22 cellular contexts compared by ENCODE assay signal in the genomic region with DNA sequence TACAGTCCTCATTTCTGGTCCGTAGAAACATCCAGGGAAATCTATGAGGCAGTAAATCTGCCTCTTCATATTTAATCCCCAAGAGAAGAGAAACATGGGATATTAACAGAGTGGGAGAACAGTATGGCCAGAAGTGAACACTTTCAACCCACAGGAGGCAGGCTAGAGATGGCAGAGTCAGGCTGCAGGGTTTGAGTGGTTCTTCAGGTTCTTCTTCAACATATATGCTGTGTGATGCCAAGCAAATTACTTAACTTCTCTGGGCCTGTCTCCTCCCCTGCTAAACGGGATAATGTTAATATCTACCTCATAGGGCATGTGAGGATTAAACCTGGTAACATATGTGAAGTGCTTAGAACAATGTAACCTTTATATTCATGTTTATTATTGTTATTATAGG.
DNase-seq lines count a peak whose midpoint lies in the region; ATAC-seq and TF ChIP-seq lines count a peak whose summit lies in the region.
"Had no signal": no experiment of that assay in that cellular context is flagged by ENCODE, and none has a peak within 500 bp of the region (broad histone marks: within the 10 kb centered on the region; RNA-seq: fewer than 3 reads in every experiment).

No MANE protein-coding gene starts in this region.

- WGBS in endodermal cell (ENCODE audit: insufficient coverage in 1 of 2, insufficient read length in 1 of 2), 2 experiments = 95% methylated on average over 2 of the region's 2 CpGs; no CpG with 5 or more reads in 1 of the 2 experiments

- ATAC-seq in HCT116 (peak; percentile 38; the same call in 1 of the 2 replicates), WTC11 (peak; percentile 73), HG02870 (IDR thresholded peaks at IDR 0.05; ENCODE audit: unreplicated experiment) (no peak)
- ATAC-seq: Panc1, SK-N-SH treated with all-trans-retinoic acid at 6 μM for 48 hours had no signal

- H3K4me3 Mint-ChIP-seq in WTC11 (no peak overlapping the region), endodermal cell (no peak overlapping the region), osteocyte (ENCODE audit: unreplicated experiment) (no peak overlapping the region)

- no peaks in the 10 kb centered on the region for H3K9me2 ChIP-seq in HCT116 (ENCODE audit: insufficient read depth)

- no peak for DNase-seq in HCT116 (ENCODE audit: low read depth, low spot score)
- no peak for DNase-seq in WTC11 (ENCODE audit: low spot score)
- DNase-seq in endodermal cell = no peak
- DNase-seq in osteocyte (ENCODE audit: extremely low spot score, unreplicated experiment) = no peak
- DNase-seq in stimulated activated CD4-positive, alpha-beta T cell treated with anti-CD3 and anti-CD28 coated beads, Interleukin-1b, Interleukin-23, amount 100 ng/mL, for 48 hours = no peak
- no peak for DNase-seq in HAP-1 (ENCODE audit: low spot score in 2 of 2)
- DNase-seq: ACHN; C1 segment of cervical spinal cord; GDM1; H7; MV-4-11; NCI-H1105 treated with DMSO at 0.1 percent for 48 hours; NCI-H1694; NCI-H2081 treated with DMSO at 0.1 percent for 48 hours; NCI-H2227 treated with DMSO at 0.1 percent for 48 hours; NCI-H510A; NCI-H748 treated with DMSO at 0.1 percent for 48 hours; NK-92 treated with Interleukin-12 subunit alpha and Interleukin-12 subunit beta, amount 100 ng/mL, for 24 hours; SIG-M5 had no signal

- no peak overlapping the region for H3K4me2 ChIP-seq in HCT116 (ENCODE audit: low read length)

- TF ChIP-seq CTCF in HCT116 (IDR thresholded peaks at IDR 0.05 in 2 of 3, conservative IDR thresholded peaks at IDR 0.05 in 1 of 3; ENCODE audit: borderline replicate concordance in 1 of 3, insufficient read depth in 1 of 3, low read depth in 2 of 3, low read length in 2 of 3) (0 out of 6 replicates have a peak, but pooled peaks of 1 of the 3 experiments have one; percentile 9), WTC11 (IDR thresholded peaks at IDR 0.05) (no peak), endodermal cell (conservative IDR thresholded peaks at IDR 0.05) (peak; percentile 43), osteocyte (IDR thresholded peaks at IDR 0.05) (peak; percentile 8)

- no peaks in the 10 kb centered on the region for H3K9me3 Mint-ChIP-seq in WTC11
- H3K9me3 Mint-ChIP-seq in endodermal cell = no peaks in the 10 kb centered on the region
- no peaks in the 10 kb centered on the region for H3K9me3 Mint-ChIP-seq in osteocyte (ENCODE audit: unreplicated experiment)

- no peaks in the 10 kb centered on the region for H3K4me1 ChIP-seq in HCT116 (ENCODE audit: control insufficient read depth in 1 of 2, insufficient read depth in 2 of 2, low read length in 2 of 2)
- no peaks in the 10 kb centered on the region for H3K4me1 ChIP-seq in endodermal cell (ENCODE audit: control insufficient read depth, insufficient read depth, low read length)
- H3K4me1 ChIP-seq in HAP-1 = no peaks in the 10 kb centered on the region

- no peak overlapping the region for H2AFZ ChIP-seq in HCT116 (ENCODE audit: low read depth, low read length, poor library complexity, severe bottlenecking)

- in situ Hi-C loops in HAP-1 (cut with MboI; ENCODE audit: low sequenced_read_pairs) = no loop called here

- TF ChIP-seq POLR2A in HCT116 (IDR thresholded peaks at IDR 0.05; ENCODE audit: borderline replicate concordance, extremely low read depth, insufficient read depth, insufficient read length) = no peak

- H3K36me3 ChIP-seq in HCT116 (ENCODE audit: control insufficient read depth in 1 of 2, insufficient read depth in 2 of 2, low read length in 2 of 2) = no peaks in the 10 kb centered on the region
- no peaks in the 10 kb centered on the region for H3K36me3 ChIP-seq in endodermal cell (ENCODE audit: control insufficient read depth, insufficient read depth, low read length)
- no peaks in the 10 kb centered on the region for H3K36me3 ChIP-seq in HAP-1 (replicated peaks)

- H3K27ac ChIP-seq in HCT116 (ENCODE audit: low read depth, low read length) = no peak overlapping the region
- H3K27ac ChIP-seq in endodermal cell (ENCODE audit: low read depth, low read length) = no peak overlapping the region

- H3K4me1 Mint-ChIP-seq in WTC11 = no peaks in the 10 kb centered on the region
- peaks cover 2% of the 10 kb centered on the region for H3K4me1 Mint-ChIP-seq in endodermal cell
- peaks cover 18% of the 10 kb centered on the region for H3K4me1 Mint-ChIP-seq in osteocyte (ENCODE audit: unreplicated experiment)

- no peaks in the 10 kb centered on the region for H3K36me3 Mint-ChIP-seq in WTC11
- no peaks in the 10 kb centered on the region for H3K36me3 Mint-ChIP-seq in endodermal cell (ENCODE audit: low read depth)
- no peaks in the 10 kb centered on the region for H3K36me3 Mint-ChIP-seq in osteocyte (ENCODE audit: unreplicated experiment)

- H3K27ac Mint-ChIP-seq in WTC11 (no peak overlapping the region), endodermal cell (no peak overlapping the region), osteocyte (ENCODE audit: unreplicated experiment) (no peak overlapping the region)

- no TSS peak for BruUV-seq in HCT116 (replicated peaks; lab: Mats Ljungman, UMichigan)

- H3K27me3 ChIP-seq in HCT116 (ENCODE audit: insufficient read depth, low read length) = 0 out of 2 replicates have a peak, but pooled peaks cover 4% of the 10 kb centered on the region
- H3K27me3 ChIP-seq in endodermal cell (ENCODE audit: control insufficient read depth, insufficient read depth, low read length, poor library complexity, severe bottlenecking) = no peaks in the 10 kb centered on the region
- no peaks in the 10 kb centered on the region for H3K27me3 ChIP-seq in HAP-1 (ENCODE audit: low read depth)

- H3K79me2 ChIP-seq in HCT116 (ENCODE audit: insufficient read depth, low read length) = no peaks in the 10 kb centered on the region

- CTCF ChIA-PET in HCT116 (lab: Charles Lee) (no interaction called here), WTC11 (lab: Charles Lee) (interaction anchor here (0.7 kb wide), 1 partner anchor 486 kb away, joined by 3 read pairs; no protein-coding TSS in a partner anchor)

- no peaks in the 10 kb centered on the region for H3K9me3 ChIP-seq in HCT116 (ENCODE audit: control insufficient read depth in 1 of 2, insufficient read depth in 1 of 2, low read depth in 1 of 2, low read length in 2 of 2)
- H3K9me3 ChIP-seq in endodermal cell (ENCODE audit: control insufficient read depth, low read length) = no peaks in the 10 kb centered on the region
- no peaks in the 10 kb centered on the region for H3K9me3 ChIP-seq in HAP-1

- H4K20me1 ChIP-seq in HCT116 (ENCODE audit: insufficient read depth) = no peaks in the 10 kb centered on the region

- H3K4me3 ChIP-seq in HCT116 (replicated peaks in 1 of 2; ENCODE audit: low read depth in 1 of 2, low read length in 2 of 2) (no peak overlapping the region), endodermal cell (ENCODE audit: low read length) (no peak overlapping the region), HAP-1 (no peak overlapping the region)

- TF ChIP-seq RAD21 in HCT116 (IDR thresholded peaks at IDR 0.05; ENCODE audit: low read depth) = no peak

- RAD21 ChIA-PET in HCT116 (lab: Charles Lee; ENCODE audit: low non-redundant PET in 1 of 2, low total read pairs in 2 of 2, uncharacterized antibody in 2 of 2, unreplicated experiment in 2 of 2) = no interaction called here

- no peak overlapping the region for H3K9ac ChIP-seq in HCT116 (ENCODE audit: low read length)
- no peak overlapping the region for H3K9ac ChIP-seq in endodermal cell (ENCODE audit: extremely low read depth, low read length, poor library complexity, severe bottlenecking)

- POLR2A ChIA-PET in HCT116 (lab: Charles Lee) (no interaction called here), WTC11 (lab: Charles Lee) (no interaction called here)

- no peaks in the 10 kb centered on the region for H3K27me3 Mint-ChIP-seq in WTC11 (ENCODE audit: low read depth)
- no peaks in the 10 kb centered on the region for H3K27me3 Mint-ChIP-seq in endodermal cell (ENCODE audit: insufficient read depth)
- no peaks in the 10 kb centered on the region for H3K27me3 Mint-ChIP-seq in osteocyte (ENCODE audit: unreplicated experiment)

- intact Hi-C loops in HCT116 (cut with micrococcal nuclease) = no loop called here

TF ChIP-seq in HCT116, 20 proteins besides CTCF, POLR2A, EP300 and RAD21 (continues in another document):
- TF ChIP-seq YY1 (IDR thresholded peaks at IDR 0.05; ENCODE audit: extremely low read depth, insufficient replicate concordance, low read depth, low read length) = no peak
- TF ChIP-seq SRF (IDR thresholded peaks at IDR 0.05; ENCODE audit: low read depth) = no peak
- TF ChIP-seq ELF1 (IDR thresholded peaks at IDR 0.05; ENCODE audit: borderline replicate concordance, low read depth) = no peak
- TF ChIP-seq ZNF274 (IDR thresholded peaks at IDR 0.05; ENCODE audit: low read depth, low read length) = no peak
- TF ChIP-seq EGR1 (IDR thresholded peaks at IDR 0.05; ENCODE audit: low read depth) = no peak
- TF ChIP-seq EZH2phosphoT487 (IDR thresholded peaks at IDR 0.05; ENCODE audit: borderline replicate concordance) = no peak
- no peak for TF ChIP-seq TCF7L2 (IDR thresholded peaks at IDR 0.05; ENCODE audit: borderline replicate concordance, extremely low read depth, insufficient read depth, insufficient read length)
- TF ChIP-seq JUND (IDR thresholded peaks at IDR 0.05) = no peak
- no peak for TF ChIP-seq CBX3 (IDR thresholded peaks at IDR 0.05; ENCODE audit: low read depth)

TF ChIP-seq in WTC11, 78 proteins besides CTCF, POLR2A, EP300 and RAD21:
- no peak for TF ChIP-seq MYBL2 (CRISPR knock-in tag; IDR thresholded peaks at IDR 0.05)
- no peak for TF ChIP-seq ZNF317 (CRISPR knock-in tag; IDR thresholded peaks at IDR 0.05; ENCODE audit: borderline replicate concordance, low read depth)
- TF ChIP-seq NFYB (CRISPR knock-in tag; conservative IDR thresholded peaks at IDR 0.05; ENCODE audit: low read depth) = no peak
- TF ChIP-seq ZNF263 (CRISPR knock-in tag; IDR thresholded peaks at IDR 0.05; ENCODE audit: low read depth) = no peak
- no peak for TF ChIP-seq ATF2 (CRISPR knock-in tag; IDR thresholded peaks at IDR 0.05; ENCODE audit: borderline replicate concordance, low read depth)
- no peak for TF ChIP-seq KAT7 (CRISPR knock-in tag; IDR thresholded peaks at IDR 0.05; ENCODE audit: borderline replicate concordance)
- TF ChIP-seq TEAD4 (CRISPR knock-in tag; IDR thresholded peaks at IDR 0.05) = no peak
